Comparison of ENCODE assay signal across 29 cellular contexts in the genomic region with DNA sequence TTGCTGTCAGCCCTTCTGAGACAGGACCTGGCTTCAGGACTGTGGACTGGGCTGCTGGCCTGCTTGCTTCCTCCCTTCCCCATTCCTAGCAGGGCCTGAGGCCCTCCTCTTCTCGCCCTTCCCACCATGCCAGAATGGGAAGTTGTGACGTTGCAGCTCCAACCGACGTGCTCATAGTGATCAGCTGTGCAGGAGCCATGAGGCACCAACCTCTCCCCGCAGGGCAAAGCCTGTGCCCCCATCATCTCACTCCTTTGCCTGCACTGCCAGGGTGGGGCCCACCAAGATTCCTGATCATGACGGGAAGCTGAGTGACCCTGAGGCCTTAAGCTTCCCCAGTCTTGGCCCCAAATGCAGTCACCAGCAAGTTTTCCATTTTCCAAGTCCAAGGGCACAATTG.
"Had no signal": no experiment of that assay in that cellular context is flagged by ENCODE, and none has a peak within 500 bp of the region (broad histone marks: within the 10 kb centered on the region; RNA-seq: fewer than 3 reads in every experiment).

No MANE protein-coding gene starts in this region.

- DNase-seq: activated CD4-positive, alpha-beta T cell treated with anti-CD3 and anti-CD28 coated beads, Interleukin-2, amount 10 ng/mL, durations not matched to agents 24 days and 14 days; activated CD4-positive, CD25-positive, alpha-beta regulatory T cell treated with anti-CD3 and anti-CD28 coated beads, Interleukin-2, amount 50 U/mL, for 72 hours; activated CD8-positive, alpha-beta T cell treated with anti-CD3 and anti-CD28 coated beads for 36 hours; activated effector memory CD4-positive, alpha-beta T cell treated with Interleukin-2 at 50 U/mL for 16 hours; activated naive CD4-positive, alpha-beta T cell treated with anti-CD3 and anti-CD28 coated beads for 36 hours; activated naive CD8-positive, alpha-beta T cell treated with anti-CD3 and anti-CD28 coated beads, Interleukin-2, amount 10 ng/mL, durations not matched to agents 7 days and 5 days; activated T-cell treated with anti-CD3 and anti-CD28 coated beads, Interleukin-2, amount 50 U/mL, for 72 hours; brain microvascular endothelial cell; foreskin fibroblast; hypothalamus; immature natural killer cell; lower lobe of right lung; mesenchymal stem cell; naive thymus-derived CD8-positive, alpha-beta T cell; stimulated activated CD4-positive, alpha-beta T cell treated with anti-CD3 and anti-CD28 coated beads, Interleukin-2, amount 100 ng/mL, for 48 hours; stimulated activated naive CD4-positive, alpha-beta T cell treated with Interleukin-2 at 50 U/mL for 16 hours; SW 1271; T1000; testis; transverse colon; uterus had no signal

- ATAC-seq: activated CD8-positive, alpha-beta T cell treated with anti-CD3 and anti-CD28 coated beads for 36 hours; activated T-cell treated with anti-CD3 and anti-CD28 coated beads, Interleukin-2, amount 50 U/mL, for 72 hours; esophagus mucosa; left lung; lower lobe of right lung; naive thymus-derived CD8-positive, alpha-beta T cell had no signal

- H3K27me3 ChIP-seq: ascending aorta, pancreas, right atrium auricular region, testis, transverse colon, uterus had no signal

- H3K9me3 ChIP-seq: ascending aorta, left lung, lower lobe of right lung, pancreas, right atrium auricular region, testis, transverse colon, uterus had no signal

- H3K36me3 ChIP-seq: ascending aorta, brain microvascular endothelial cell, left lung, lower lobe of right lung, pancreas, right atrium auricular region, transverse colon, uterus had no signal

- H3K4me3 ChIP-seq: ascending aorta, coronary artery, left lung, lower lobe of right lung, pancreas, right atrium auricular region, SK-N-MC, testis, transverse colon, uterus had no signal

- H3K27ac Mint-ChIP-seq: activated CD4-positive, alpha-beta T cell treated with anti-CD3 and anti-CD28 coated beads, Interleukin-2, amount 10 ng/mL, durations not matched to agents 24 days and 14 days; activated CD8-positive, alpha-beta T cell treated with anti-CD3 and anti-CD28 coated beads for 36 hours; activated naive CD4-positive, alpha-beta T cell treated with anti-CD3 and anti-CD28 coated beads for 36 hours; activated naive CD8-positive, alpha-beta T cell treated with anti-CD3 and anti-CD28 coated beads, Interleukin-2, amount 10 ng/mL, durations not matched to agents 7 days and 5 days; activated T-cell treated with anti-CD3 and anti-CD28 coated beads, Interleukin-2, amount 50 U/mL, for 72 hours; immature natural killer cell; T-helper 1 cell treated with Interleukin-12 subunit alpha and Interleukin-12 subunit beta and Interleukin-4 antibody, amounts not matched to agents 30 μg/mL and 1 μg/mL, for 36 hours had no signal

- H3K36me3 Mint-ChIP-seq: activated naive CD8-positive, alpha-beta T cell treated with anti-CD3 and anti-CD28 coated beads, Interleukin-2, amount 10 ng/mL, durations not matched to agents 7 days and 5 days; naive thymus-derived CD8-positive, alpha-beta T cell had no signal

- H3K4me3 Mint-ChIP-seq: activated CD4-positive, alpha-beta T cell treated with anti-CD3 and anti-CD28 coated beads, Interleukin-2, amount 10 ng/mL, durations not matched to agents 24 days and 14 days; activated CD8-positive, alpha-beta T cell treated with anti-CD3 and anti-CD28 coated beads for 36 hours; activated naive CD4-positive, alpha-beta T cell treated with anti-CD3 and anti-CD28 coated beads for 36 hours; activated naive CD8-positive, alpha-beta T cell treated with anti-CD3 and anti-CD28 coated beads, Interleukin-2, amount 10 ng/mL, durations not matched to agents 7 days and 5 days; activated T-cell treated with anti-CD3 and anti-CD28 coated beads, Interleukin-2, amount 50 U/mL, for 72 hours; immature natural killer cell; naive thymus-derived CD8-positive, alpha-beta T cell; T-helper 1 cell treated with Interleukin-12 subunit alpha and Interleukin-12 subunit beta and Interleukin-4 antibody, amounts not matched to agents 30 μg/mL and 1 μg/mL, for 36 hours had no signal

- H3K27ac ChIP-seq: ascending aorta, brain microvascular endothelial cell, coronary artery, left lung, lower lobe of right lung, pancreas, right atrium auricular region, SK-N-MC, testis, transverse colon, uterus had no signal

- H3K4me1 ChIP-seq: uterus had no signal

- H3K9me3 Mint-ChIP-seq: activated CD4-positive, alpha-beta T cell treated with anti-CD3 and anti-CD28 coated beads, Interleukin-2, amount 10 ng/mL, durations not matched to agents 24 days and 14 days; activated CD8-positive, alpha-beta T cell treated with anti-CD3 and anti-CD28 coated beads for 36 hours; activated naive CD4-positive, alpha-beta T cell treated with anti-CD3 and anti-CD28 coated beads for 36 hours; activated naive CD8-positive, alpha-beta T cell treated with anti-CD3 and anti-CD28 coated beads, Interleukin-2, amount 10 ng/mL, durations not matched to agents 7 days and 5 days; activated T-cell treated with anti-CD3 and anti-CD28 coated beads, Interleukin-2, amount 50 U/mL, for 72 hours; immature natural killer cell; naive thymus-derived CD8-positive, alpha-beta T cell; T-helper 1 cell treated with Interleukin-12 subunit alpha and Interleukin-12 subunit beta and Interleukin-4 antibody, amounts not matched to agents 30 μg/mL and 1 μg/mL, for 36 hours had no signal
